Comparison of ENCODE assay signal across 16 cellular contexts in the genomic region with DNA sequence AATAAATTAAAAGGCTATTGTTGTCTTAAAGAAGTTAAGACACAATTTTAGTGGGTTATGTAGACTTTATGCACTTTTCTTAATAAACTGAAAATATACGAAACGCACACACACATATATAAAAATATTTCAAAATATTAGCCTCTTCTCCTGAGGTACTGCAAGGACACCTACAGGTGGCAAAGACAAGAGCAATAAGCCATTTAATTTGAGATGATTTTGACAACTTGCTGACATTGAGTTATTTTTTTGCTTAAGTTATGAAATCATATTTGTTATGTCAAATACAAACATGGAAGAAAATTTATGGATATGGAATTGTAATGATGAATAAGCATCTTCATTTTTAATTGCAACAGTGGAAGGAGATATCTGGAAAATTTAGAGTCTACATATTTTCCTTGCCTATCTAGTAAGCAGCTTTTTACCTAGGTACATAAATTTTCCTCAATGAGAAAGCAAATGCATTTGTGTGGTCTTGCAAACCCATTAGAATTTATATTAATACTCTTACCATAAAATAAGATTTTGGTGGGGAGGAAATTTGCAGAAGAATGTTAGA.
A peak's percentile ranks its signal among the peaks of the same experiment; 100 is the strongest.
DNase-seq lines count a peak whose midpoint lies in the region; ATAC-seq, FAIRE-seq and TF ChIP-seq lines count a peak whose summit lies in the region.
"Had no signal": no experiment of that assay in that cellular context is flagged by ENCODE, and none has a peak within 500 bp of the region (broad histone marks: within the 10 kb centered on the region; RNA-seq: fewer than 3 reads in every experiment).

No MANE protein-coding gene starts in this region.

- TF ChIP-seq RAD21 in HCT116 (IDR thresholded peaks at IDR 0.05; ENCODE audit: low read depth), result peak; percentile 52
- no peak for TF ChIP-seq RAD21 in neural cell (conservative IDR thresholded peaks at IDR 0.05)

- no TSS peak for BruUV-seq in HCT116 (replicated peaks; lab: Mats Ljungman, UMichigan)

- H3K9me2 ChIP-seq in HCT116 (ENCODE audit: insufficient read depth) (no peaks in the 10 kb centered on the region), neural cell (ENCODE audit: insufficient read depth, low read length) (no peaks in the 10 kb centered on the region)

- RAD21 ChIA-PET in HCT116 (lab: Charles Lee; ENCODE audit: low non-redundant PET in 1 of 2, low total read pairs in 2 of 2, uncharacterized antibody in 2 of 2, unreplicated experiment in 2 of 2), result no interaction called here

- H3K9ac ChIP-seq in HCT116 (ENCODE audit: low read length) (no peak overlapping the region), neural cell (ENCODE audit: low read length) (no peak overlapping the region)

- H4K20me1 ChIP-seq in HCT116 (ENCODE audit: insufficient read depth) (no peaks in the 10 kb centered on the region), neural cell (ENCODE audit: insufficient read depth) (no peaks in the 10 kb centered on the region), osteoblast (ENCODE audit: insufficient read depth, low read length) (no peaks in the 10 kb centered on the region)

- H3K4me1 ChIP-seq in HCT116 (ENCODE audit: control insufficient read depth in 1 of 2, insufficient read depth in 2 of 2, low read length in 2 of 2), result no peaks in the 10 kb centered on the region
- H3K4me1 ChIP-seq in effector memory CD4-positive, alpha-beta T cell (ENCODE audit: control insufficient read depth, insufficient read depth, low read length, poor library complexity, severe bottlenecking), result no peaks in the 10 kb centered on the region
- H3K4me1 ChIP-seq in osteoblast (ENCODE audit: insufficient read depth, low read length), result no peaks in the 10 kb centered on the region

- no peaks in the 10 kb centered on the region for H3K27me3 ChIP-seq in HCT116 (ENCODE audit: insufficient read depth, low read length)
- no peaks in the 10 kb centered on the region for H3K27me3 ChIP-seq in bronchial epithelial cell (ENCODE audit: control insufficient read depth, insufficient read depth, low read length)
- H3K27me3 ChIP-seq in neural cell (ENCODE audit: insufficient read depth, low read depth, low read length), result no peaks in the 10 kb centered on the region
- no peaks in the 10 kb centered on the region for H3K27me3 ChIP-seq in effector memory CD4-positive, alpha-beta T cell (replicated peaks; ENCODE audit: control insufficient read depth, insufficient read depth, low read length, poor library complexity, severe bottlenecking)
- no peaks in the 10 kb centered on the region for H3K27me3 ChIP-seq in osteoblast (ENCODE audit: insufficient read depth, low read length)

- H3K4me2 ChIP-seq in HCT116 (ENCODE audit: low read length) (no peak overlapping the region), neural cell (ENCODE audit: low read length) (no peak overlapping the region), osteoblast (ENCODE audit: insufficient read depth, low read length) (no peak overlapping the region)

- TF ChIP-seq POLR2A in HCT116 (IDR thresholded peaks at IDR 0.05; ENCODE audit: borderline replicate concordance, extremely low read depth, insufficient read depth, insufficient read length), result no peak

- H3K36me3 ChIP-seq in HCT116 (ENCODE audit: control insufficient read depth in 1 of 2, insufficient read depth in 2 of 2, low read length in 2 of 2) (no peaks in the 10 kb centered on the region), bronchial epithelial cell (ENCODE audit: control insufficient read depth, insufficient read depth, low read length) (no peaks in the 10 kb centered on the region), neural cell (ENCODE audit: insufficient read depth, low read length) (no peaks in the 10 kb centered on the region), osteoblast (ENCODE audit: insufficient read depth, low read length) (no peaks in the 10 kb centered on the region)
- no peaks in the 10 kb centered on the region for H3K36me3 ChIP-seq in effector memory CD4-positive, alpha-beta T cell (ENCODE audit: control insufficient read depth, insufficient read depth, low read length)

- FAIRE-seq in bronchial epithelial cell (lab: Jason Lieb, UNC), result no peak
- FAIRE-seq: D721Med, GM12878 had no signal

- no peak for TF ChIP-seq EP300 in neural cell (conservative IDR thresholded peaks at IDR 0.05; ENCODE audit: poor library complexity, severe bottlenecking)

- TF ChIP-seq CTCF in HCT116 (IDR thresholded peaks at IDR 0.05 in 2 of 3, conservative IDR thresholded peaks at IDR 0.05 in 1 of 3; ENCODE audit: borderline replicate concordance in 1 of 3, insufficient read depth in 1 of 3, low read depth in 2 of 3, low read length in 2 of 3), result peak; percentile 23 to 36 (median 35); a peak in 2 of 6 replicates
- peak; percentile 20 for TF ChIP-seq CTCF in bronchial epithelial cell (IDR thresholded peaks at IDR 0.05; ENCODE audit: insufficient read depth, low read length, severe bottlenecking)
- peak; percentile 16 for TF ChIP-seq CTCF in neural cell (IDR thresholded peaks at IDR 0.05; ENCODE audit: poor library complexity, severe bottlenecking)
- TF ChIP-seq CTCF in osteoblast (IDR thresholded peaks at IDR 0.05; ENCODE audit: extremely low read depth, low read depth, low read length), result no peak

- no peaks in the 10 kb centered on the region for H3K79me2 ChIP-seq in HCT116 (ENCODE audit: insufficient read depth, low read length)
- H3K79me2 ChIP-seq in neural cell (replicated peaks; ENCODE audit: insufficient read depth, low read length), result no peaks in the 10 kb centered on the region
- H3K79me2 ChIP-seq in osteoblast (ENCODE audit: insufficient read depth, low read length), result no peaks in the 10 kb centered on the region

- H3K9me3 ChIP-seq in HCT116 (ENCODE audit: control insufficient read depth in 1 of 2, insufficient read depth in 1 of 2, low read depth in 1 of 2, low read length in 2 of 2) (no peaks in the 10 kb centered on the region), neural cell (ENCODE audit: low read length) (no peaks in the 10 kb centered on the region), osteoblast (ENCODE audit: low read depth, low read length) (peaks cover 2% of the 10 kb centered on the region)
- H3K9me3 ChIP-seq in effector memory CD4-positive, alpha-beta T cell (ENCODE audit: control insufficient read depth, low read length), result no peaks in the 10 kb centered on the region

- H3K4me3 ChIP-seq in HCT116 (replicated peaks in 1 of 2; ENCODE audit: low read depth in 1 of 2, low read length in 2 of 2) (no peak overlapping the region), bronchial epithelial cell (ENCODE audit: low read depth, low read length) (no peak overlapping the region), neural cell (ENCODE audit: low read length) (no peak overlapping the region), osteoblast (ENCODE audit: insufficient read depth, low read length) (no peak overlapping the region)
- no peak overlapping the region for H3K4me3 ChIP-seq in effector memory CD4-positive, alpha-beta T cell (ENCODE audit: insufficient read depth, low read depth, low read length, poor library complexity, severe bottlenecking)
- H3K4me3 ChIP-seq: GM12878 had no signal

- ATAC-seq in HCT116, result no peak
- ATAC-seq: left cardiac atrium, Panc1 had no signal

- POLR2A ChIA-PET in HCT116 (lab: Charles Lee), result no interaction called here

- intact Hi-C loops in HCT116 (cut with micrococcal nuclease), result loop anchor here (2.0 kb wide), 2 partner anchors 304 to 722 kb away; no protein-coding TSS in a partner anchor

- no peak overlapping the region for H3K27ac ChIP-seq in HCT116 (ENCODE audit: low read depth, low read length)
- no peak overlapping the region for H3K27ac ChIP-seq in neural cell (ENCODE audit: low read length)
- H3K27ac ChIP-seq in effector memory CD4-positive, alpha-beta T cell (ENCODE audit: insufficient read depth, low read length, poor library complexity, severe bottlenecking), result no peak overlapping the region
- no peak overlapping the region for H3K27ac ChIP-seq in osteoblast (ENCODE audit: low read depth, low read length)

- H2AFZ ChIP-seq in HCT116 (ENCODE audit: low read depth, low read length, poor library complexity, severe bottlenecking) (no peak overlapping the region), neural cell (ENCODE audit: low read depth, low read length) (no peak overlapping the region), osteoblast (ENCODE audit: low read length) (no peak overlapping the region)

- no peak for DNase-seq in HCT116 (ENCODE audit: low read depth, low spot score)
- peak; percentile 54 for DNase-seq in NCI-H69 (lab: John Stamatoyannopoulos, UW)
- peak; percentile 28 for DNase-seq in bronchial epithelial cell (ENCODE audit: low read depth)
- no peak for DNase-seq in NCI-H2081 treated with DMSO at 0.1 percent for 48 hours (lab: John Stamatoyannopoulos, UW)
- no peak for DNase-seq in effector memory CD4-positive, alpha-beta T cell
- no peak for DNase-seq in osteoblast (ENCODE audit: insufficient read length, low spot score, missing footprints)
- DNase-seq: activated CD4-positive, alpha-beta T cell treated with anti-CD3 and anti-CD28 coated beads for 48 hours; effector CD8-positive, alpha-beta T cell; GDM1; left cardiac atrium; NCI-H526 treated with DMSO at 0.1 percent for 48 hours; stimulated activated CD4-positive, alpha-beta T cell treated with anti-CD3 and anti-CD28 coated beads, Interleukin-12 subunit alpha, Interleukin-12 subunit beta, amount 100 ng/mL, for 4 hours had no signal

- CTCF ChIA-PET in HCT116 (lab: Charles Lee), result no interaction called here

- H3F3A ChIP-seq in neural cell (ENCODE audit: insufficient read depth, low read length, poor library complexity, severe bottlenecking), result no peaks in the 10 kb centered on the region

TF ChIP-seq in HCT116, 20 proteins besides CTCF, POLR2A, EP300 and RAD21 (continues in another document):
- no peak for TF ChIP-seq EGR1 (IDR thresholded peaks at IDR 0.05; ENCODE audit: low read depth)

TF ChIP-seq in neural cell, 6 proteins besides CTCF, POLR2A, EP300 and RAD21 (continues in another document):
- no peak for TF ChIP-seq SMC3 (conservative IDR thresholded peaks at IDR 0.05; ENCODE audit: poor library complexity)
- TF ChIP-seq MXI1 (conservative IDR thresholded peaks at IDR 0.05; ENCODE audit: poor library complexity, severe bottlenecking), result no peak
- TF ChIP-seq EZH2 (IDR thresholded peaks at IDR 0.05; ENCODE audit: borderline replicate concordance, insufficient read depth, low read length, poor library complexity, severe bottlenecking), result no peak
- no peak for TF ChIP-seq POLR2AphosphoS5 (IDR thresholded peaks at IDR 0.05)

Comparison
In these comparisons a context has a peak if more than half of its experiments do, and no peak if none do; other contexts are left out.
1. DNase-seq: peak in NCI-H69 (single experiment) and bronchial epithelial cell (single experiment); none in HCT116 (single experiment), NCI-H2081 treated with DMSO at 0.1 percent for 48 hours (single experiment), effector memory CD4-positive, alpha-beta T cell (0 of 3) and osteoblast (single experiment).